Comparison of ENCODE assay signal across 14 cellular contexts in genomic region chr10:48820699-48821098, GRCh38.
"Had no signal": no experiment of that assay in that cellular context is flagged by ENCODE, and none has a peak within 500 bp of the region (broad histone marks: within the 10 kb centered on the region; RNA-seq: fewer than 3 reads in every experiment).

No MANE protein-coding gene starts in this region.

- DNase-seq: cerebellar nuclear complex; dermis blood vessel endothelial cell; foreskin melanocyte; kidney; left cardiac atrium; left ventricle myocardium inferior; mesendoderm; naive thymus-derived CD4-positive, alpha-beta T cell; nephron progenitor cell; sigmoid colon; stimulated activated CD4-positive, alpha-beta T cell treated with anti-CD3 and anti-CD28 coated beads, Interleukin-12 subunit alpha, Interleukin-12 subunit beta, amount 100 ng/mL, for 4 hours; stomach; trophoblast cell; uterus had no signal

- H3K4me3 Mint-ChIP-seq: nephron progenitor cell had no signal

- ATAC-seq: left cardiac atrium had no signal

- H3K9me3 Mint-ChIP-seq: nephron progenitor cell had no signal

- H3K27ac Mint-ChIP-seq: naive thymus-derived CD4-positive, alpha-beta T cell; nephron progenitor cell had no signal

- H3K4me1 Mint-ChIP-seq: nephron progenitor cell had no signal

- H3K36me3 Mint-ChIP-seq: naive thymus-derived CD4-positive, alpha-beta T cell had no signal
